In genomic region chr12:56338643-56339422, GRCh38 we compare ENCODE assay signal across 8 cellular contexts. TPM values are rescaled to one million over a fixed set of nuclear protein-coding genes. Genes with fewer than 3 reads are reported as not detected.
A peak's percentile ranks its signal among the peaks of the same experiment; 100 is the strongest.
DNase-seq lines count a peak whose midpoint lies in the region; ATAC-seq, FAIRE-seq and TF ChIP-seq lines count a peak whose summit lies in the region.

TSS of gene IL23A (plus strand) at chr12:56338884. CDS start at chr12:56339045, 161 bp downstream.

- TF ChIP-seq CTCF in vagina (IDR thresholded peaks at IDR 0.05), result no peak
- TF ChIP-seq CTCF in kidney (IDR thresholded peaks at IDR 0.05; ENCODE audit: borderline replicate concordance, extremely low read depth, insufficient read depth), result no peak

- H3K4me3 ChIP-seq in vagina (no peak within 1 kb of the TSS), kidney (ENCODE audit: low read length in 2 of 2) (no peak within 1 kb of the TSS)

- peaks cover 6% of the 10 kb centered on the region for H3K4me1 ChIP-seq in vagina
- peaks cover 0 to 2% of the 10 kb centered on the region in 2 donors for H3K4me1 ChIP-seq in kidney (ENCODE audit: control insufficient read depth in 1 of 2, insufficient read depth in 1 of 2, low read depth in 1 of 2, low read length in 2 of 2)

- FAIRE-seq in GM12892 (lab: Jason Lieb, UNC) (peak; percentile 86), kidney (lab: Jason Lieb, UNC) (no peak)

- H3K9me3 ChIP-seq in vagina, result no peaks in the 10 kb centered on the region
- H3K9me3 ChIP-seq in kidney (ENCODE audit: control insufficient read depth in 1 of 2, low read length in 2 of 2), result no peaks in the 10 kb centered on the region

- peaks cover 0 to 21% of the 10 kb centered on the region in 2 donors for H3K36me3 ChIP-seq in vagina
- H3K36me3 ChIP-seq in kidney (ENCODE audit: control insufficient read depth in 1 of 2, insufficient read depth in 2 of 2, low read length in 2 of 2), result peaks cover 9 to 15% of the 10 kb centered on the region in 2 donors

- no peak for ATAC-seq in HG02571 (IDR thresholded peaks at IDR 0.05; ENCODE audit: unreplicated experiment)

- H3K27ac ChIP-seq in vagina (no peak within 1 kb of the TSS), kidney (ENCODE audit: low read depth in 2 of 2, low read length in 2 of 2) (no peak within 1 kb of the TSS)

- DNase-seq in GM12892 (ENCODE audit: insufficient read length), result peak; percentile 42
- DNase-seq in LoVo (ENCODE audit: low spot score), result peak; percentile 28
- peak; percentile 83 for DNase-seq in activated CD8-positive, alpha-beta memory T cell treated with anti-CD3 and anti-CD28 coated beads, Interleukin-2, amount 50 U/mL, for 1 hour (ENCODE audit: extremely low read depth)
- peak; percentile 75 for DNase-seq in iPS DF 19.7 (ENCODE audit: low read depth, low spot score)
- peak; percentile 68 to 77 for DNase-seq in stimulated activated CD8-positive, alpha-beta memory T cell treated with anti-CD3 and anti-CD28 coated beads, Interleukin-4, amount 100 ng/mL, for 4 hours (ENCODE audit: low read depth in 2 of 2, low spot score in 1 of 2)
- DNase-seq in vagina (ENCODE audit: extremely low spot score in 2 of 2), result no peak
- DNase-seq in kidney, result no peak

- peak; percentile 67 for TF ChIP-seq POLR2A in GM12892 (IDR thresholded peaks at IDR 0.05; ENCODE audit: low read depth, low read length)
- TF ChIP-seq POLR2A in vagina (IDR thresholded peaks at IDR 0.05), result no peak

- peak within 1 kb of the TSS in 1 of 2 donors; percentile 30 for H3K9ac ChIP-seq in kidney (ENCODE audit: low read length in 2 of 2)

- no peaks in the 10 kb centered on the region for H3K27me3 ChIP-seq in vagina

- intact Hi-C loops in vagina (cut with DNase I), result no loop called here
- intact Hi-C loops in kidney (cut with DNase I), result no loop called here

RNA-seq across cellular contexts. Expression of gene IL23A, which starts in this region (rescaled TPM):
- polyA plus RNA-seq in GM12892 (2012; ENCODE audit: missing spikeins), result 11.2 TPM
- total RNA-seq in vagina (not detected), kidney (0.88 TPM)
- not detected for polyA plus RNA-seq in kidney (ENCODE audit: insufficient read depth, low read depth, low replicate concordance)

Comparison
In these comparisons a context has a peak if more than half of its experiments do, and no peak if none do; other contexts are left out.
1. DNase-seq: peak in GM12892 (single experiment), LoVo (single experiment), activated CD8-positive, alpha-beta memory T cell treated with anti-CD3 and anti-CD28 coated beads, Interleukin-2, amount 50 U/mL, for 1 hour (single experiment), iPS DF 19.7 (single experiment) and stimulated activated CD8-positive, alpha-beta memory T cell treated with anti-CD3 and anti-CD28 coated beads, Interleukin-4, amount 100 ng/mL, for 4 hours (2 of 2); none in vagina (0 of 2) and kidney (single experiment).